Comparison of ENCODE assay signal across 31 cellular contexts in genomic region chr22:16970446-16970845, GRCh38. TPM values are rescaled to one million over a fixed set of nuclear protein-coding genes. Genes with fewer than 3 reads are reported as not detected.
DNase-seq lines count a peak whose midpoint lies in the region; ATAC-seq, FAIRE-seq and TF ChIP-seq lines count a peak whose summit lies in the region.
"Had no signal": no experiment of that assay in that cellular context is flagged by ENCODE, and none has a peak within 500 bp of the region (broad histone marks: within the 10 kb centered on the region; RNA-seq: fewer than 3 reads in every experiment).

No MANE protein-coding gene starts in this region.

- peaks cover 9% of the 10 kb centered on the region for H3K4me1 Mint-ChIP-seq in activated naive CD4-positive, alpha-beta T cell treated with anti-CD3 and anti-CD28 coated beads for 36 hours (ENCODE audit: low read depth)
- H3K4me1 Mint-ChIP-seq in activated CD4-positive, alpha-beta memory T cell treated with anti-CD3 and anti-CD28 coated beads for 36 hours (ENCODE audit: low read depth), result peaks cover 3% of the 10 kb centered on the region
- H3K4me1 Mint-ChIP-seq: brain, GM23338 had no signal

- no peak overlapping the region for H3K4me3 ChIP-seq in HCT116 (replicated peaks in 1 of 2; ENCODE audit: low read depth in 1 of 2, low read length in 2 of 2)
- H3K4me3 ChIP-seq: adrenal gland, GM23338, lower lobe of right lung, mucosa of descending colon, spleen, vagina had no signal

- intact Hi-C loops in activated naive CD4-positive, alpha-beta T cell treated with anti-CD3 and anti-CD28 coated beads for 36 hours (cut with micrococcal nuclease), result no loop called here
- intact Hi-C loops in HCT116 (cut with micrococcal nuclease), result loop anchor here (5.0 kb wide), 1 partner anchor 48 kb away; no protein-coding TSS in a partner anchor
- intact Hi-C loops in activated CD4-positive, alpha-beta memory T cell treated with anti-CD3 and anti-CD28 coated beads for 36 hours (cut with micrococcal nuclease), result no loop called here

- FAIRE-seq in HTR-8/SVneo (lab: Jason Lieb, UNC), result no peak
- FAIRE-seq: GM18507, kidney had no signal

- H3K27ac ChIP-seq in HCT116 (ENCODE audit: low read depth, low read length), result no peak overlapping the region
- H3K27ac ChIP-seq: adrenal gland, lower lobe of right lung, parathyroid adenoma, RWPE1, spleen, vagina had no signal

- no peak for TF ChIP-seq CTCF in HCT116 (IDR thresholded peaks at IDR 0.05 in 2 of 3, conservative IDR thresholded peaks at IDR 0.05 in 1 of 3; ENCODE audit: borderline replicate concordance in 1 of 3, insufficient read depth in 1 of 3, low read depth in 2 of 3, low read length in 2 of 3)

- no peak for TF ChIP-seq RAD21 in HCT116 (IDR thresholded peaks at IDR 0.05; ENCODE audit: low read depth)

- no TSS peak for BruUV-seq in HCT116 (replicated peaks; lab: Mats Ljungman, UMichigan)

- no peak overlapping the region for H3K27ac Mint-ChIP-seq in activated naive CD4-positive, alpha-beta T cell treated with anti-CD3 and anti-CD28 coated beads for 36 hours
- H3K27ac Mint-ChIP-seq in activated CD4-positive, alpha-beta memory T cell treated with anti-CD3 and anti-CD28 coated beads for 36 hours, result no peak overlapping the region
- H3K27ac Mint-ChIP-seq: brain, GM23338 had no signal

- H3K4me1 ChIP-seq in HCT116 (ENCODE audit: control insufficient read depth in 1 of 2, insufficient read depth in 2 of 2, low read length in 2 of 2), result peaks cover 0 to 6% of the 10 kb centered on the region in 2 experiments; a peak in 3 of 4 replicates
- H3K4me1 ChIP-seq: adrenal gland, lower lobe of right lung, parathyroid adenoma, spleen, vagina had no signal

- H2AFZ ChIP-seq in HCT116 (ENCODE audit: low read depth, low read length, poor library complexity, severe bottlenecking), result no peak overlapping the region
- H2AFZ ChIP-seq: GM23338, parathyroid adenoma had no signal

- TF ChIP-seq POLR2A in HCT116 (IDR thresholded peaks at IDR 0.05; ENCODE audit: borderline replicate concordance, extremely low read depth, insufficient read depth, insufficient read length), result no peak

- no peaks in the 10 kb centered on the region for H3K36me3 Mint-ChIP-seq in activated naive CD4-positive, alpha-beta T cell treated with anti-CD3 and anti-CD28 coated beads for 36 hours (ENCODE audit: low read depth)
- no peaks in the 10 kb centered on the region for H3K36me3 Mint-ChIP-seq in activated CD4-positive, alpha-beta memory T cell treated with anti-CD3 and anti-CD28 coated beads for 36 hours
- H3K36me3 Mint-ChIP-seq: brain had no signal

- no peaks in the 10 kb centered on the region for H3K9me3 ChIP-seq in HCT116 (ENCODE audit: control insufficient read depth in 1 of 2, insufficient read depth in 1 of 2, low read depth in 1 of 2, low read length in 2 of 2)
- H3K9me3 ChIP-seq: adrenal gland, lower lobe of right lung, mucosa of descending colon, SK-N-SH, spleen, vagina had no signal

- POLR2A ChIA-PET in HCT116 (lab: Charles Lee), result no interaction called here
- POLR2A ChIA-PET in activated CD4-positive, alpha-beta memory T cell treated with anti-CD3 and anti-CD28 coated beads for 36 hours (lab: Charles Lee), result no interaction called here

- H3K79me2 ChIP-seq in HCT116 (ENCODE audit: insufficient read depth, low read length), result no peaks in the 10 kb centered on the region
- H3K79me2 ChIP-seq: parathyroid adenoma had no signal

- peak overlapping the region; percentile 23; the same call in 1 of the 2 replicates for H3K4me2 ChIP-seq in HCT116 (ENCODE audit: low read length)
- H3K4me2 ChIP-seq: GM23338, SK-N-SH had no signal

- H3K4me3 Mint-ChIP-seq in activated naive CD4-positive, alpha-beta T cell treated with anti-CD3 and anti-CD28 coated beads for 36 hours, result no peak overlapping the region
- H3K4me3 Mint-ChIP-seq in activated CD4-positive, alpha-beta memory T cell treated with anti-CD3 and anti-CD28 coated beads for 36 hours, result no peak overlapping the region
- H3K4me3 Mint-ChIP-seq: brain, GM23338, neural crest cell had no signal

- CTCF ChIA-PET in activated naive CD4-positive, alpha-beta T cell treated with anti-CD3 and anti-CD28 coated beads for 36 hours (lab: Charles Lee), result interaction anchor here (0.7 kb wide), 1 partner anchor 88 kb away, joined by 3 read pairs; no protein-coding TSS in a partner anchor
- CTCF ChIA-PET in HCT116 (lab: Charles Lee), result no interaction called here
- CTCF ChIA-PET in activated CD4-positive, alpha-beta memory T cell treated with anti-CD3 and anti-CD28 coated beads for 36 hours (lab: Charles Lee), result no interaction called here

- no peaks in the 10 kb centered on the region for H3K36me3 ChIP-seq in HCT116 (ENCODE audit: control insufficient read depth in 1 of 2, insufficient read depth in 2 of 2, low read length in 2 of 2)
- H3K36me3 ChIP-seq: adrenal gland, lower lobe of right lung, spleen, vagina had no signal

- H3K27me3 Mint-ChIP-seq in activated naive CD4-positive, alpha-beta T cell treated with anti-CD3 and anti-CD28 coated beads for 36 hours (ENCODE audit: low read depth), result peaks cover 22% of the 10 kb centered on the region
- peaks cover 22% of the 10 kb centered on the region for H3K27me3 Mint-ChIP-seq in activated CD4-positive, alpha-beta memory T cell treated with anti-CD3 and anti-CD28 coated beads for 36 hours

- H3K27me3 ChIP-seq in HCT116 (ENCODE audit: insufficient read depth, low read length), result peaks cover 40% of the 10 kb centered on the region; the same call in 1 of the 2 replicates
- H3K27me3 ChIP-seq: vagina had no signal

- RAD21 ChIA-PET in HCT116 (lab: Charles Lee; ENCODE audit: low non-redundant PET in 1 of 2, low total read pairs in 2 of 2, uncharacterized antibody in 2 of 2, unreplicated experiment in 2 of 2), result no interaction called here

- H3K9me3 Mint-ChIP-seq in activated naive CD4-positive, alpha-beta T cell treated with anti-CD3 and anti-CD28 coated beads for 36 hours, result no peaks in the 10 kb centered on the region
- H3K9me3 Mint-ChIP-seq in activated CD4-positive, alpha-beta memory T cell treated with anti-CD3 and anti-CD28 coated beads for 36 hours, result no peaks in the 10 kb centered on the region
- H3K9me3 Mint-ChIP-seq: neural crest cell had no signal

- no peaks in the 10 kb centered on the region for H3K9me2 ChIP-seq in HCT116 (ENCODE audit: insufficient read depth)
- H3K9me2 ChIP-seq: SK-N-SH had no signal

- ATAC-seq in HCT116 (no peak), GM19328 (IDR thresholded peaks at IDR 0.05; ENCODE audit: unreplicated experiment) (no peak)
- ATAC-seq: GM23338, lower lobe of right lung, mucosa of descending colon had no signal

- no peak overlapping the region for H3K9ac ChIP-seq in HCT116 (ENCODE audit: low read length)
- H3K9ac ChIP-seq: parathyroid adenoma, SK-N-SH had no signal

- no peaks in the 10 kb centered on the region for H4K20me1 ChIP-seq in HCT116 (ENCODE audit: insufficient read depth)

- peak; percentile 43 for DNase-seq in activated naive CD4-positive, alpha-beta T cell treated with anti-CD3 and anti-CD28 coated beads for 36 hours
- DNase-seq in activated naive CD4-positive, alpha-beta T cell treated with Interleukin-2 at 50 U/mL for 16 hours, result no peak
- DNase-seq in HCT116 (ENCODE audit: low read depth, low spot score) (no peak), renal cortical epithelial cell (ENCODE audit: low read depth) (peak; percentile 2), HTR-8/SVneo (ENCODE audit: insufficient read length, low spot score) (no peak)
- peak; percentile 18 for DNase-seq in activated CD4-positive, alpha-beta memory T cell treated with anti-CD3 and anti-CD28 coated beads for 36 hours
- DNase-seq: adrenal gland; DMS 273 treated with DMSO at 0.1 percent for 48 hours; GF-D8; KBM-7; kidney; lower lobe of right lung; mucosa of descending colon; MV-4-11; NCI-H1694 treated with DMSO at 0.1 percent for 48 hours; NCI-H2171 treated with DMSO at 0.1 percent for 48 hours; NCI-H526 treated with DMSO at 0.1 percent for 48 hours; SK-N-SH; spleen; stimulated activated naive CD4-positive, alpha-beta T cell treated with Interleukin-2 at 50 U/mL for 16 hours had no signal

TF ChIP-seq in HCT116, 20 proteins besides CTCF, POLR2A, EP300 and RAD21:
- TF ChIP-seq ATF3 (IDR thresholded peaks at IDR 0.05) (no peak), TCF7L2 (IDR thresholded peaks at IDR 0.05; ENCODE audit: borderline replicate concordance, extremely low read depth, insufficient read depth, insufficient read length) (peak; percentile 60)

RNA-seq across cellular contexts. Expression of gene GAB4, which starts 37.6 kb away (rescaled TPM):
- not detected for total RNA-seq in activated naive CD4-positive, alpha-beta T cell treated with anti-CD3 and anti-CD28 coated beads for 36 hours
- not detected for total RNA-seq in HCT116 (2021; ENCODE audit: unreplicated experiment)
- not detected in 2 replicates for polyA plus RNA-seq in HCT116 (2012)
- not detected for total RNA-seq in activated CD4-positive, alpha-beta memory T cell treated with anti-CD3 and anti-CD28 coated beads for 36 hours
- total RNA-seq in renal cortical epithelial cell, result not detected in 2 replicates
- total RNA-seq: adrenal gland, cerebellum, glomerular endothelial cell, kidney, lower lobe of right lung, mucosa of descending colon, neural crest cell, right cardiac atrium, vagina had no signal
- polyA plus RNA-seq: right cardiac atrium, SK-N-SH had no signal

Comparison
In these comparisons a context has a peak if more than half of its experiments do, and no peak if none do; other contexts are left out.
1. DNase-seq: peak in activated naive CD4-positive, alpha-beta T cell treated with anti-CD3 and anti-CD28 coated beads for 36 hours (single experiment), activated CD4-positive, alpha-beta memory T cell treated with anti-CD3 and anti-CD28 coated beads for 36 hours (single experiment) and renal cortical epithelial cell (single experiment); none in activated naive CD4-positive, alpha-beta T cell treated with Interleukin-2 at 50 U/mL for 16 hours (single experiment), HCT116 (single experiment) and HTR-8/SVneo (single experiment).